Comparison of ENCODE assay signal across 1 cellular context in the genomic region with DNA sequence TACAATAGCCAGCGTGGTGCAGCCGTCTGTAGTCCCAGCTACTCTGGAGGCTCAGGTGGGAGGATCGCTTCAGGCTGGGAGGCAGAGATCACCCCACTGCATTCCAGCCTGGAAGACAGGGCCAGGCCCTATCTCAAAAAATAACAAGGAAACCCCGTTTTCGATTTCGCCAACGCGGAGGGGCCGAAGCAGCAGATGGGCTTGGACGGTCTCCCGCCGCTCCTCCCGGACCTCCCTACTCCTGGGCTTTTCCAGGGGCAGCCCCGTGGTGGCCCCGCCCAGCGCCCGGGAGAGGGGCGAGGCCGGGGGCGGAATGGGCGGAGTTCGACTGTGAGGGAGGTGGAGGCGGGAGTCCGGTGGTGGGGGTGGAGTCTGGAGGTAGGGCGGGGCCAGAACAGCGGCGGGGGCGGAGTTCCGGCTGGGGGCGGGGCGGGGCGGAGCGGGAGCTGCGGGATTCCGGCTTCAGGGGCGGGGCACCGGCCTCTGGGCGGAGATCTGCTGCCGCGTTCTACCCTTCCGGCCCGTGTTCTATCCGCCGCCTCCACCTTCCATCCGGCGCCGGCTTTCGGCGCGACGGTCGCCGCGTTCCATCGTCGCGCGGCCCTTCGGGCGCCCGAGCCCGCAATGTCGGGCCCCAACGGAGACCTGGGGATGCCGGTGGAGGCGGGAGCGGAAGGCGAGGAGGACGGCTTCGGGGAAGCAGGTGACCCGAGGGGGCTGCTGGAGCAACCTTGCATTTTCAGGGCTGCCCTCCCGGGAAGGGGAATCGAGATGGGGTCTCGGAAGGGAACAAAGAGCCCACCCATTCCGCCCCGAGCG.
TF ChIP-seq lines count a peak whose summit lies in the region.

A gene with protein sequence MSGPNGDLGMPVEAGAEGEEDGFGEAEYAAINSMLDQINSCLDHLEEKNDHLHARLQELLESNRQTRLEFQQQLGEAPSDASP (plus strand): TSS at position 482 of the 819 bp plus-strand sequence. CDS start 143 bp downstream, at position 625.

TF ChIP-seq in HEK293, 187 proteins besides CTCF, POLR2A, EP300 and RAD21 (continued from another document and continues in another):
- TF ChIP-seq, protein P1, sequence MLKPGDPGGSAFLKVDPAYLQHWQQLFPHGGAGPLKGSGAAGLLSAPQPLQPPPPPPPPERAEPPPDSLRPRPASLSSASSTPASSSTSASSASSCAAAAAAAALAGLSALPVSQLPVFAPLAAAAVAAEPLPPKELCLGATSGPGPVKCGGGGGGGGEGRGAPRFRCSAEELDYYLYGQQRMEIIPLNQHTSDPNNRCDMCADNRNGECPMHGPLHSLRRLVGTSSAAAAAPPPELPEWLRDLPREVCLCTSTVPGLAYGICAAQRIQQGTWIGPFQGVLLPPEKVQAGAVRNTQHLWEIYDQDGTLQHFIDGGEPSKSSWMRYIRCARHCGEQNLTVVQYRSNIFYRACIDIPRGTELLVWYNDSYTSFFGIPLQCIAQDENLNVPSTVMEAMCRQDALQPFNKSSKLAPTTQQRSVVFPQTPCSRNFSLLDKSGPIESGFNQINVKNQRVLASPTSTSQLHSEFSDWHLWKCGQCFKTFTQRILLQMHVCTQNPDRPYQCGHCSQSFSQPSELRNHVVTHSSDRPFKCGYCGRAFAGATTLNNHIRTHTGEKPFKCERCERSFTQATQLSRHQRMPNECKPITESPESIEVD (tag by site-specific recombination; IDR thresholded peaks at IDR 0.05), result no peak
- TF ChIP-seq ZNF600 (tag by site-specific recombination; IDR thresholded peaks at IDR 0.05) (peak; percentile 30; the same call in 1 of the 2 replicates), WT1 (tag by site-specific recombination; IDR thresholded peaks at IDR 0.05) (peak; percentile 62; the same call in 1 of the 2 replicates), KLF8 (tag by site-specific recombination; IDR thresholded peaks at IDR 0.05) (peak; percentile 97), ZSCAN30 (tag by site-specific recombination; IDR thresholded peaks at IDR 0.05) (0 out of 2 replicates have a peak, but pooled peaks have one; percentile 11), ZNF239 (tag by site-specific recombination; IDR thresholded peaks at IDR 0.05) (no peak), EGR2 (tag by site-specific recombination; IDR thresholded peaks at IDR 0.05; ENCODE audit: low read depth) (peak; percentile 95), ZNF184 (tag by site-specific recombination; IDR thresholded peaks at IDR 0.05) (no peak), KLF9 (tag by site-specific recombination; IDR thresholded peaks at IDR 0.05; ENCODE audit: low read depth) (peak; percentile 84), ZNF354C (tag by site-specific recombination; IDR thresholded peaks at IDR 0.05; ENCODE audit: borderline replicate concordance, low read depth) (no peak), ZFP3 (tag by site-specific recombination; IDR thresholded peaks at IDR 0.05; ENCODE audit: low read depth) (no peak), SP3 (tag by site-specific recombination; IDR thresholded peaks at IDR 0.05) (peak; percentile 95), ZNF610 (tag by site-specific recombination; IDR thresholded peaks at IDR 0.05; ENCODE audit: borderline replicate concordance) (no peak), ZNF391 (tag by site-specific recombination; IDR thresholded peaks at IDR 0.05; ENCODE audit: borderline replicate concordance, low read depth) (0 out of 2 replicates have a peak, but pooled peaks have one; percentile 25), ZNF76 (tag by site-specific recombination; IDR thresholded peaks at IDR 0.05; ENCODE audit: borderline replicate concordance, low read depth) (peak; percentile 36; the same call in 1 of the 2 replicates), ZNF530 (tag by site-specific recombination; IDR thresholded peaks at IDR 0.05; ENCODE audit: low read depth) (no peak), KLF7 (tag by site-specific recombination; IDR thresholded peaks at IDR 0.05; ENCODE audit: borderline replicate concordance) (0 out of 2 replicates have a peak, but pooled peaks have one; percentile 35), GLIS2 (tag by site-specific recombination; IDR thresholded peaks at IDR 0.05) (peak; percentile 95), SP2 (tag by site-specific recombination; IDR thresholded peaks at IDR 0.05) (peak; percentile 88), GLI2 (tag by site-specific recombination; IDR thresholded peaks at IDR 0.05; ENCODE audit: borderline replicate concordance, low read depth) (no peak), ZNF670 (tag by site-specific recombination; IDR thresholded peaks at IDR 0.05; ENCODE audit: low read depth) (no peak), ZNF677 (tag by site-specific recombination; IDR thresholded peaks at IDR 0.05) (no peak)
- TF ChIP-seq, protein P2, sequence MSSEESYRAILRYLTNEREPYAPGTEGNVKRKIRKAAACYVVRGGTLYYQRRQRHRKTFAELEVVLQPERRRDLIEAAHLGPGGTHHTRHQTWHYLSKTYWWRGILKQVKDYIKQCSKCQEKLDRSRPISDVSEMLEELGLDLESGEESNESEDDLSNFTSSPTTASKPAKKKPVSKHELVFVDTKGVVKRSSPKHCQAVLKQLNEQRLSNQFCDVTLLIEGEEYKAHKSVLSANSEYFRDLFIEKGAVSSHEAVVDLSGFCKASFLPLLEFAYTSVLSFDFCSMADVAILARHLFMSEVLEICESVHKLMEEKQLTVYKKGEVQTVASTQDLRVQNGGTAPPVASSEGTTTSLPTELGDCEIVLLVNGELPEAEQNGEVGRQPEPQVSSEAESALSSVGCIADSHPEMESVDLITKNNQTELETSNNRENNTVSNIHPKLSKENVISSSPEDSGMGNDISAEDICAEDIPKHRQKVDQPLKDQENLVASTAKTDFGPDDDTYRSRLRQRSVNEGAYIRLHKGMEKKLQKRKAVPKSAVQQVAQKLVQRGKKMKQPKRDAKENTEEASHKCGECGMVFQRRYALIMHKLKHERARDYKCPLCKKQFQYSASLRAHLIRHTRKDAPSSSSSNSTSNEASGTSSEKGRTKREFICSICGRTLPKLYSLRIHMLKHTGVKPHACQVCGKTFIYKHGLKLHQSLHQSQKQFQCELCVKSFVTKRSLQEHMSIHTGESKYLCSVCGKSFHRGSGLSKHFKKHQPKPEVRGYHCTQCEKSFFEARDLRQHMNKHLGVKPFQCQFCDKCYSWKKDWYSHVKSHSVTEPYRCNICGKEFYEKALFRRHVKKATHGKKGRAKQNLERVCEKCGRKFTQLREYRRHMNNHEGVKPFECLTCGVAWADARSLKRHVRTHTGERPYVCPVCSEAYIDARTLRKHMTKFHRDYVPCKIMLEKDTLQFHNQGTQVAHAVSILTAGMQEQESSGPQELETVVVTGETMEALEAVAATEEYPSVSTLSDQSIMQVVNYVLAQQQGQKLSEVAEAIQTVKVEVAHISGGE (tag by site-specific recombination; conservative IDR thresholded peaks at IDR 0.05; ENCODE audit: low read depth), result peak; percentile 82
- TF ChIP-seq, protein P3, sequence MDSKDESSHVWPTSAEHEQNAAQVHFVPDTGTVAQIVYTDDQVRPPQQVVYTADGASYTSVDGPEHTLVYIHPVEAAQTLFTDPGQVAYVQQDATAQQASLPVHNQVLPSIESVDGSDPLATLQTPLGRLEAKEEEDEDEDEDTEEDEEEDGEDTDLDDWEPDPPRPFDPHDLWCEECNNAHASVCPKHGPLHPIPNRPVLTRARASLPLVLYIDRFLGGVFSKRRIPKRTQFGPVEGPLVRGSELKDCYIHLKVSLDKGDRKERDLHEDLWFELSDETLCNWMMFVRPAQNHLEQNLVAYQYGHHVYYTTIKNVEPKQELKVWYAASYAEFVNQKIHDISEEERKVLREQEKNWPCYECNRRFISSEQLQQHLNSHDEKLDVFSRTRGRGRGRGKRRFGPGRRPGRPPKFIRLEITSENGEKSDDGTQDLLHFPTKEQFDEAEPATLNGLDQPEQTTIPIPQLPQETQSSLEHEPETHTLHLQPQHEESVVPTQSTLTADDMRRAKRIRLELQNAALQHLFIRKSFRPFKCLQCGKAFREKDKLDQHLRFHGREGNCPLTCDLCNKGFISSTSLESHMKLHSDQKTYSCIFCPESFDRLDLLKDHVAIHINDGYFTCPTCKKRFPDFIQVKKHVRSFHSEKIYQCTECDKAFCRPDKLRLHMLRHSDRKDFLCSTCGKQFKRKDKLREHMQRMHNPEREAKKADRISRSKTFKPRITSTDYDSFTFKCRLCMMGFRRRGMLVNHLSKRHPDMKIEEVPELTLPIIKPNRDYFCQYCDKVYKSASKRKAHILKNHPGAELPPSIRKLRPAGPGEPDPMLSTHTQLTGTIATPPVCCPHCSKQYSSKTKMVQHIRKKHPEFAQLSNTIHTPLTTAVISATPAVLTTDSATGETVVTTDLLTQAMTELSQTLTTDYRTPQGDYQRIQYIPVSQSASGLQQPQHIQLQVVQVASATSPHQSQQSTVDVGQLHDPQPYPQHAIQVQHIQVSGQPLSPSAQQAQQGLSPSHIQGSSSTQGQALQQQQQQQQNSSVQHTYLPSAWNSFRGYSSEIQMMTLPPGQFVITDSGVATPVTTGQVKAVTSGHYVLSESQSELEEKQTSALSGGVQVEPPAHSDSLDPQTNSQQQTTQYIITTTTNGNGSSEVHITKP (tag by site-specific recombination; IDR thresholded peaks at IDR 0.05), result peak; percentile 99
- TF ChIP-seq, protein P4, sequence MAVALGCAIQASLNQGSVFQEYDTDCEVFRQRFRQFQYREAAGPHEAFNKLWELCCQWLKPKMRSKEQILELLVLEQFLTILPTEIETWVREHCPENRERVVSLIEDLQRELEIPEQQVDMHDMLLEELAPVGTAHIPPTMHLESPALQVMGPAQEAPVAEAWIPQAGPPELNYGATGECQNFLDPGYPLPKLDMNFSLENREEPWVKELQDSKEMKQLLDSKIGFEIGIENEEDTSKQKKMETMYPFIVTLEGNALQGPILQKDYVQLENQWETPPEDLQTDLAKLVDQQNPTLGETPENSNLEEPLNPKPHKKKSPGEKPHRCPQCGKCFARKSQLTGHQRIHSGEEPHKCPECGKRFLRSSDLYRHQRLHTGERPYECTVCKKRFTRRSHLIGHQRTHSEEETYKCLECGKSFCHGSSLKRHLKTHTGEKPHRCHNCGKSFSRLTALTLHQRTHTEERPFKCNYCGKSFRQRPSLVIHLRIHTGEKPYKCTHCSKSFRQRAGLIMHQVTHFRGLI (tag by site-specific recombination; IDR thresholded peaks at IDR 0.05), result 0 out of 2 replicates have a peak, but pooled peaks have one; percentile 28
- TF ChIP-seq, protein P5, sequence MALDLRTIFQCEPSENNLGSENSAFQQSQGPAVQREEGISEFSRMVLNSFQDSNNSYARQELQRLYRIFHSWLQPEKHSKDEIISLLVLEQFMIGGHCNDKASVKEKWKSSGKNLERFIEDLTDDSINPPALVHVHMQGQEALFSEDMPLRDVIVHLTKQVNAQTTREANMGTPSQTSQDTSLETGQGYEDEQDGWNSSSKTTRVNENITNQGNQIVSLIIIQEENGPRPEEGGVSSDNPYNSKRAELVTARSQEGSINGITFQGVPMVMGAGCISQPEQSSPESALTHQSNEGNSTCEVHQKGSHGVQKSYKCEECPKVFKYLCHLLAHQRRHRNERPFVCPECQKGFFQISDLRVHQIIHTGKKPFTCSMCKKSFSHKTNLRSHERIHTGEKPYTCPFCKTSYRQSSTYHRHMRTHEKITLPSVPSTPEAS (tag by site-specific recombination; IDR thresholded peaks at IDR 0.05), result no peak
- TF ChIP-seq, protein P6, sequence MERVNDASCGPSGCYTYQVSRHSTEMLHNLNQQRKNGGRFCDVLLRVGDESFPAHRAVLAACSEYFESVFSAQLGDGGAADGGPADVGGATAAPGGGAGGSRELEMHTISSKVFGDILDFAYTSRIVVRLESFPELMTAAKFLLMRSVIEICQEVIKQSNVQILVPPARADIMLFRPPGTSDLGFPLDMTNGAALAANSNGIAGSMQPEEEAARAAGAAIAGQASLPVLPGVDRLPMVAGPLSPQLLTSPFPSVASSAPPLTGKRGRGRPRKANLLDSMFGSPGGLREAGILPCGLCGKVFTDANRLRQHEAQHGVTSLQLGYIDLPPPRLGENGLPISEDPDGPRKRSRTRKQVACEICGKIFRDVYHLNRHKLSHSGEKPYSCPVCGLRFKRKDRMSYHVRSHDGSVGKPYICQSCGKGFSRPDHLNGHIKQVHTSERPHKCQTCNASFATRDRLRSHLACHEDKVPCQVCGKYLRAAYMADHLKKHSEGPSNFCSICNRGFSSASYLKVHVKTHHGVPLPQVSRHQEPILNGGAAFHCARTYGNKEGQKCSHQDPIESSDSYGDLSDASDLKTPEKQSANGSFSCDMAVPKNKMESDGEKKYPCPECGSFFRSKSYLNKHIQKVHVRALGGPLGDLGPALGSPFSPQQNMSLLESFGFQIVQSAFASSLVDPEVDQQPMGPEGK (tag by site-specific recombination; IDR thresholded peaks at IDR 0.05), result peak; percentile 92
- TF ChIP-seq, protein P7, sequence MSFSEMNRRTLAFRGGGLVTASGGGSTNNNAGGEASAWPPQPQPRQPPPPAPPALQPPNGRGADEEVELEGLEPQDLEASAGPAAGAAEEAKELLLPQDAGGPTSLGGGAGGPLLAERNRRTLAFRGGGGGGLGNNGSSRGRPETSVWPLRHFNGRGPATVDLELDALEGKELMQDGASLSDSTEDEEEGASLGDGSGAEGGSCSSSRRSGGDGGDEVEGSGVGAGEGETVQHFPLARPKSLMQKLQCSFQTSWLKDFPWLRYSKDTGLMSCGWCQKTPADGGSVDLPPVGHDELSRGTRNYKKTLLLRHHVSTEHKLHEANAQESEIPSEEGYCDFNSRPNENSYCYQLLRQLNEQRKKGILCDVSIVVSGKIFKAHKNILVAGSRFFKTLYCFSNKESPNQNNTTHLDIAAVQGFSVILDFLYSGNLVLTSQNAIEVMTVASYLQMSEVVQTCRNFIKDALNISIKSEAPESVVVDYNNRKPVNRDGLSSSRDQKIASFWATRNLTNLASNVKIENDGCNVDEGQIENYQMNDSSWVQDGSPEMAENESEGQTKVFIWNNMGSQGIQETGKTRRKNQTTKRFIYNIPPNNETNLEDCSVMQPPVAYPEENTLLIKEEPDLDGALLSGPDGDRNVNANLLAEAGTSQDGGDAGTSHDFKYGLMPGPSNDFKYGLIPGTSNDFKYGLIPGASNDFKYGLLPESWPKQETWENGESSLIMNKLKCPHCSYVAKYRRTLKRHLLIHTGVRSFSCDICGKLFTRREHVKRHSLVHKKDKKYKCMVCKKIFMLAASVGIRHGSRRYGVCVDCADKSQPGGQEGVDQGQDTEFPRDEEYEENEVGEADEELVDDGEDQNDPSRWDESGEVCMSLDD (tag by site-specific recombination; IDR thresholded peaks at IDR 0.05), result 0 out of 2 replicates have a peak, but pooled peaks have one; percentile 35
- TF ChIP-seq, protein P8, sequence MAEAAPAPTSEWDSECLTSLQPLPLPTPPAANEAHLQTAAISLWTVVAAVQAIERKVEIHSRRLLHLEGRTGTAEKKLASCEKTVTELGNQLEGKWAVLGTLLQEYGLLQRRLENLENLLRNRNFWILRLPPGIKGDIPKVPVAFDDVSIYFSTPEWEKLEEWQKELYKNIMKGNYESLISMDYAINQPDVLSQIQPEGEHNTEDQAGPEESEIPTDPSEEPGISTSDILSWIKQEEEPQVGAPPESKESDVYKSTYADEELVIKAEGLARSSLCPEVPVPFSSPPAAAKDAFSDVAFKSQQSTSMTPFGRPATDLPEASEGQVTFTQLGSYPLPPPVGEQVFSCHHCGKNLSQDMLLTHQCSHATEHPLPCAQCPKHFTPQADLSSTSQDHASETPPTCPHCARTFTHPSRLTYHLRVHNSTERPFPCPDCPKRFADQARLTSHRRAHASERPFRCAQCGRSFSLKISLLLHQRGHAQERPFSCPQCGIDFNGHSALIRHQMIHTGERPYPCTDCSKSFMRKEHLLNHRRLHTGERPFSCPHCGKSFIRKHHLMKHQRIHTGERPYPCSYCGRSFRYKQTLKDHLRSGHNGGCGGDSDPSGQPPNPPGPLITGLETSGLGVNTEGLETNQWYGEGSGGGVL (tag by site-specific recombination; IDR thresholded peaks at IDR 0.05), result no peak; the same call in 1 of the 2 replicates
